22 cellular contexts compared by ENCODE assay signal in genomic region chr20:51573576-51574243, GRCh38. TPM values are rescaled to one million over a fixed set of nuclear protein-coding genes. Genes with fewer than 3 reads are reported as not detected.
DNase-seq lines count a peak whose midpoint lies in the region; ATAC-seq and TF ChIP-seq lines count a peak whose summit lies in the region.
"Had no signal": no experiment of that assay in that cellular context is flagged by ENCODE, and none has a peak within 500 bp of the region (broad histone marks: within the 10 kb centered on the region; RNA-seq: fewer than 3 reads in every experiment).

No MANE protein-coding gene starts in this region.

- no peak for ATAC-seq in GM21526 (IDR thresholded peaks at IDR 0.05; ENCODE audit: low FRiP score, unreplicated experiment)
- ATAC-seq: Panc1 had no signal

- no peak overlapping the region for H2AFZ ChIP-seq in osteoblast (ENCODE audit: low read length)
- H2AFZ ChIP-seq in PC-9: no peak overlapping the region

- no peaks in the 10 kb centered on the region for H3F3A ChIP-seq in PC-9 (ENCODE audit: insufficient read depth, low read depth)

- DNase-seq in right atrium auricular region (ENCODE audit: low spot score) (peak; percentile 69), cardiac septum (ENCODE audit: low spot score) (no peak), choroid plexus epithelial cell (ENCODE audit: low read depth) (peak; percentile 21), osteoblast (ENCODE audit: insufficient read length, low spot score, missing footprints) (peak; percentile 89), ureter (ENCODE audit: low spot score) (peak; percentile 72), ascending aorta (ENCODE audit: low spot score in 2 of 2) (no peak), PC-9 (no peak)
- DNase-seq: ACHN; activated CD4-positive, alpha-beta T cell treated with anti-CD3 and anti-CD28 coated beads, Interleukin-2, amount 10 ng/mL, durations not matched to agents 24 days and 14 days; brain microvascular endothelial cell; GOT3; islet precursor cell; NCI-H1105 treated with DMSO at 0.1 percent for 48 hours; NCI-H2081 treated with DMSO at 0.1 percent for 48 hours; NCI-H446; uterus had no signal

- no peak overlapping the region for H3K4me3 ChIP-seq in right atrium auricular region
- no peak overlapping the region for H3K4me3 ChIP-seq in choroid plexus epithelial cell (ENCODE audit: low read depth, low read length)
- H3K4me3 ChIP-seq in osteoblast (ENCODE audit: insufficient read depth, low read length): no peak overlapping the region
- no peak overlapping the region for H3K4me3 ChIP-seq in ascending aorta
- no peak overlapping the region for H3K4me3 ChIP-seq in PC-9
- H3K4me3 ChIP-seq: BLaER1 treated with 17β-estradiol and CSF1 and Interleukin-3, amounts not matched to agents 10 nM and 100 nM; lung; SK-N-MC; uterus had no signal

- peak overlapping the region; percentile 54 for H3K4me2 ChIP-seq in osteoblast (ENCODE audit: insufficient read depth, low read length)
- no peak overlapping the region for H3K4me2 ChIP-seq in PC-9
- H3K4me2 ChIP-seq: BLaER1 treated with 17β-estradiol and CSF1 and Interleukin-3, amounts not matched to agents 10 nM and 100 nM had no signal

- no peaks in the 10 kb centered on the region for H3K9me2 ChIP-seq in PC-9 (ENCODE audit: insufficient read depth)

- H3K79me2 ChIP-seq in osteoblast (ENCODE audit: insufficient read depth, low read length): no peaks in the 10 kb centered on the region
- no peaks in the 10 kb centered on the region for H3K79me2 ChIP-seq in PC-9 (ENCODE audit: low read depth)

- TF ChIP-seq CTCF in right atrium auricular region (IDR thresholded peaks at IDR 0.05) (no peak), choroid plexus epithelial cell (conservative IDR thresholded peaks at IDR 0.05; ENCODE audit: low read depth, low read length) (no peak), osteoblast (IDR thresholded peaks at IDR 0.05; ENCODE audit: extremely low read depth, low read depth, low read length) (no peak), ascending aorta (IDR thresholded peaks at IDR 0.05) (no peak), PC-9 (conservative IDR thresholded peaks at IDR 0.05) (no peak)

- no peaks in the 10 kb centered on the region for H4K20me1 ChIP-seq in osteoblast (ENCODE audit: insufficient read depth, low read length)
- no peaks in the 10 kb centered on the region for H4K20me1 ChIP-seq in PC-9 (ENCODE audit: insufficient read depth)
- H4K20me1 ChIP-seq: BLaER1 treated with 17β-estradiol and CSF1 and Interleukin-3, amounts not matched to agents 10 nM and 100 nM had no signal

- no peaks in the 10 kb centered on the region for H3K36me3 ChIP-seq in right atrium auricular region
- H3K36me3 ChIP-seq in osteoblast (ENCODE audit: insufficient read depth, low read length): no peaks in the 10 kb centered on the region
- H3K36me3 ChIP-seq in ascending aorta: no peaks in the 10 kb centered on the region
- H3K36me3 ChIP-seq in PC-9 (ENCODE audit: low read depth): no peaks in the 10 kb centered on the region
- H3K36me3 ChIP-seq: BLaER1 treated with 17β-estradiol and CSF1 and Interleukin-3, amounts not matched to agents 10 nM and 100 nM; brain microvascular endothelial cell; uterus had no signal

- intact Hi-C loops in cardiac septum (cut with DNase I) (loop anchor here (5.0 kb wide), 1 partner anchor 41 kb away; no protein-coding TSS in a partner anchor), ascending aorta (cut with DNase I) (no loop called here), PC-9 (cut with micrococcal nuclease; ENCODE audit: unreplicated experiment) (no loop called here)

- POLR2A ChIA-PET in PC-9 (lab: Charles Lee; ENCODE audit: unreplicated experiment): no interaction called here

- H3K27me3 ChIP-seq in right atrium auricular region: no peaks in the 10 kb centered on the region
- no peaks in the 10 kb centered on the region for H3K27me3 ChIP-seq in osteoblast (ENCODE audit: insufficient read depth, low read length)
- H3K27me3 ChIP-seq in ascending aorta: no peaks in the 10 kb centered on the region
- H3K27me3 ChIP-seq in PC-9 (ENCODE audit: insufficient read depth, low read depth): 0 out of 2 replicates have a peak, but pooled peaks cover 8% of the 10 kb centered on the region
- H3K27me3 ChIP-seq: BLaER1 treated with 17β-estradiol and CSF1 and Interleukin-3, amounts not matched to agents 10 nM and 100 nM; brain microvascular endothelial cell; uterus had no signal

- no TSS peak for BruUV-seq in PC-9 (replicated peaks; lab: Mats Ljungman, UMichigan)

- H3K27ac ChIP-seq in right atrium auricular region (no peak overlapping the region), osteoblast (ENCODE audit: low read depth, low read length) (peak overlapping the region; percentile 32), ascending aorta (no peak overlapping the region), PC-9 (no peak overlapping the region)
- H3K27ac ChIP-seq: BLaER1 treated with 17β-estradiol and CSF1 and Interleukin-3, amounts not matched to agents 10 nM and 100 nM; brain microvascular endothelial cell; SK-N-MC; uterus; VCaP had no signal

- H3K9me3 ChIP-seq in right atrium auricular region (peaks cover 0 to 9% of the 10 kb centered on the region in 2 donors), osteoblast (ENCODE audit: low read depth, low read length) (no peaks in the 10 kb centered on the region), ascending aorta (no peaks in the 10 kb centered on the region), PC-9 (ENCODE audit: insufficient read depth, low read depth) (peaks cover 5% of the 10 kb centered on the region; the same call in 1 of the 2 replicates)
- H3K9me3 ChIP-seq: uterus had no signal

- H3K4me1 ChIP-seq in right atrium auricular region: peaks cover 6 to 26% of the 10 kb centered on the region in 2 donors
- H3K4me1 ChIP-seq in osteoblast (ENCODE audit: insufficient read depth, low read length): peaks cover 13% of the 10 kb centered on the region
- peaks cover 4 to 10% of the 10 kb centered on the region in 2 donors for H3K4me1 ChIP-seq in ascending aorta
- peaks cover 7% of the 10 kb centered on the region for H3K4me1 ChIP-seq in PC-9 (replicated peaks; ENCODE audit: insufficient read depth)

- CTCF ChIA-PET in PC-9 (lab: Charles Lee): no interaction called here

RNA-seq across cellular contexts. Expression of gene NFATC2, which starts 31.2 kb away (rescaled TPM):
- 10 to 100 TPM in 1 of 2 donors, 1 to 10 TPM in 1; 8.6 to 12.5 TPM for total RNA-seq in right atrium auricular region
- total RNA-seq in cardiac septum: 4.3 TPM
- 0.29 and 0.36 TPM in 2 replicates for total RNA-seq in osteoblast
- 10.6 TPM for total RNA-seq in ureter
- 7.9 TPM for total RNA-seq in ascending aorta
- total RNA-seq in PC-9 (2021): 6.3 and 6.8 TPM in 2 replicates

Comparison
In these comparisons a context has a peak if more than half of its experiments do, and no peak if none do; other contexts are left out.
1. DNase-seq: peak in right atrium auricular region (single experiment), choroid plexus epithelial cell (single experiment), osteoblast (single experiment) and ureter (single experiment); none in cardiac septum (single experiment), ascending aorta (0 of 2) and PC-9 (0 of 2).